ENCODE assay signal across 17 cellular contexts in the genomic region with DNA sequence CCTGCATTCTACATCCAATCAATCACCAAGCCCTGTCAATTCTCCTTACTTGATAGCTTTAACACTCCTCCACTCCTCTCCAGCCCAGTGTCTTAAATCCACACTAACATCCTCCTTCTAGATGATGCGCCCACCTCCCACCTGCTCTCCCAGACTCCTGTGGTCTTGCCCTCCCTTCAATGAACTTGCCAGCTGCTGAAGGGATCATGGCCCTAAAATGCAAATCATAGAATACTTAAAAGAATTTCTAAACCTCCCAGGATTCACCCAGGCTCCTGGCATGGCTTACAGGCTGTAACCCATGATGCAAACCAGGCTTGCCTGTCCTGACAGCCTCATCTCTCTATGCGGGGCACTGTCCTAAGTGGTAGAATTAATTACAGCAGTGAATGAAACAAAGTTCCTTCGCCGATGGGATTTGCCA. TPM values are rescaled to one million over a fixed set of nuclear protein-coding genes. Genes with fewer than 3 reads are reported as not detected.
DNase-seq lines count a peak whose midpoint lies in the region; ATAC-seq, FAIRE-seq and TF ChIP-seq lines count a peak whose summit lies in the region.
"Had no signal": no experiment of that assay in that cellular context is flagged by ENCODE, and none has a peak within 500 bp of the region (broad histone marks: within the 10 kb centered on the region; RNA-seq: fewer than 3 reads in every experiment).

No MANE protein-coding gene starts in this region.

- H3K9me3 ChIP-seq in keratinocyte (ENCODE audit: control insufficient read depth, low read depth, low read length) (no peaks in the 10 kb centered on the region), stomach (no peaks in the 10 kb centered on the region)
- H3K9me3 ChIP-seq: right atrium auricular region had no signal

- H3K36me3 Mint-ChIP-seq in IgD-negative memory B cell: peaks cover 2% of the 10 kb centered on the region
- H3K36me3 Mint-ChIP-seq: activated naive CD8-positive, alpha-beta T cell treated with anti-CD3 and anti-CD28 coated beads, Interleukin-2, amount 10 ng/mL, durations not matched to agents 7 days and 5 days; CD8-positive, alpha-beta T cell had no signal

- H3K27me3 ChIP-seq in keratinocyte (ENCODE audit: control insufficient read depth, extremely low read depth, insufficient read depth, low read length) (no peaks in the 10 kb centered on the region), stomach (no peaks in the 10 kb centered on the region)
- H3K27me3 ChIP-seq: right atrium auricular region had no signal

- peak overlapping the region; percentile 21 for H2AFZ ChIP-seq in keratinocyte (ENCODE audit: control insufficient read depth, low read length)

- TF ChIP-seq POLR2A in stomach (IDR thresholded peaks at IDR 0.05): no peak

- H3K4me3 ChIP-seq in keratinocyte (ENCODE audit: control insufficient read depth in 2 of 3, extremely low read depth in 1 of 3, insufficient read depth in 2 of 3, low read depth in 1 of 3, low read length in 3 of 3) (no peak overlapping the region), stomach (no peak overlapping the region)
- H3K4me3 ChIP-seq: right atrium auricular region had no signal

- WGBS in stomach, 5 donors: 88 to 98% (median 94%) methylated on average over 4 of the region's 4 CpGs

- H3K36me3 ChIP-seq in keratinocyte (ENCODE audit: control insufficient read depth in 2 of 2, extremely low read depth in 1 of 2, insufficient read depth in 2 of 2, low read length in 2 of 2): no peaks in the 10 kb centered on the region
- H3K36me3 ChIP-seq in stomach: no peaks in the 10 kb centered on the region
- H3K36me3 ChIP-seq: right atrium auricular region had no signal

- H3K4me3 Mint-ChIP-seq in IgD-negative memory B cell: peak overlapping the region in 3 of 4 donors; percentile 61 to 73 (median 64)
- H3K4me3 Mint-ChIP-seq: activated naive CD8-positive, alpha-beta T cell treated with anti-CD3 and anti-CD28 coated beads, Interleukin-2, amount 10 ng/mL, durations not matched to agents 7 days and 5 days; CD8-positive, alpha-beta T cell; central memory CD8-positive, alpha-beta T cell had no signal

- dilution Hi-C loops in keratinocyte (cut with MboI; ENCODE audit: extremely low pct_ligation_motif_present, low sequenced_read_pairs): no loop called here

- H3K9ac ChIP-seq in keratinocyte (ENCODE audit: control insufficient read depth, extremely low read depth, insufficient read depth, low read length): peak overlapping the region; percentile 40

- intact Hi-C loops in stomach (cut with DNase I; ENCODE audit: low total_unique reads): loop anchor here (10.0 kb wide), 1 partner anchor 46 kb away; the partner anchor contains the start of gene SYPL1

- TF ChIP-seq CTCF in keratinocyte (optimal IDR thresholded peaks at IDR 0.05 in 1 of 3, IDR thresholded peaks at IDR 0.05 in 1 of 3, conservative IDR thresholded peaks at IDR 0.05 in 1 of 3; ENCODE audit: extremely low read depth in 1 of 3, insufficient read depth in 2 of 3, low read length in 3 of 3) (no peak), stomach (IDR thresholded peaks at IDR 0.05) (no peak)

- TF ChIP-seq EP300 in stomach (IDR thresholded peaks at IDR 0.05): no peak

- H3K9me1 ChIP-seq in keratinocyte (ENCODE audit: control insufficient read depth, extremely low read depth, insufficient read depth, low read length): no peaks in the 10 kb centered on the region

- FAIRE-seq in keratinocyte (lab: Jason Lieb, UNC): no peak
- FAIRE-seq: H1, kidney had no signal

- H3K27ac ChIP-seq in keratinocyte (ENCODE audit: control insufficient read depth, insufficient read depth, low read length): peak overlapping the region; percentile 87
- H3K27ac ChIP-seq in stomach: peak overlapping the region in 3 of 5 donors; percentile 76 to 84 (median 79)

- no peaks in the 10 kb centered on the region for H3K9me3 Mint-ChIP-seq in IgD-negative memory B cell
- H3K9me3 Mint-ChIP-seq: activated naive CD8-positive, alpha-beta T cell treated with anti-CD3 and anti-CD28 coated beads, Interleukin-2, amount 10 ng/mL, durations not matched to agents 7 days and 5 days; CD8-positive, alpha-beta T cell; central memory CD8-positive, alpha-beta T cell had no signal

- in situ Hi-C loops in ACHN (cut with HindIII; ENCODE audit: low pct_ligation_motif_present, low pct_unique_long_range_greater_than_20kb, low sequenced_read_pairs): loop anchor here (25.0 kb wide), 1 partner anchor 94 kb away; no protein-coding TSS in a partner anchor

- H3K4me1 ChIP-seq in keratinocyte (ENCODE audit: control insufficient read depth, extremely low read depth, insufficient read depth, low read length): peaks cover 83% of the 10 kb centered on the region
- peaks cover 60 to 87% (median 71%) of the 10 kb centered on the region in 4 donors for H3K4me1 ChIP-seq in stomach

- ATAC-seq in SK-N-SH treated with all-trans-retinoic acid at 6 μM for 48 hours: peak; percentile 52
- no peak for ATAC-seq in HG03139 (IDR thresholded peaks at IDR 0.05; ENCODE audit: unreplicated experiment)
- no peak for ATAC-seq in HG03025 (IDR thresholded peaks at IDR 0.05; ENCODE audit: low FRiP score, unreplicated experiment)
- ATAC-seq: CD8-positive, alpha-beta T cell had no signal

- peak overlapping the region; percentile 31 for H3K4me2 ChIP-seq in keratinocyte (ENCODE audit: control insufficient read depth, extremely low read depth, insufficient read depth, low read depth, low read length)

- H3K27me3 Mint-ChIP-seq in IgD-negative memory B cell: no peaks in the 10 kb centered on the region
- H3K27me3 Mint-ChIP-seq: activated naive CD8-positive, alpha-beta T cell treated with anti-CD3 and anti-CD28 coated beads, Interleukin-2, amount 10 ng/mL, durations not matched to agents 7 days and 5 days; central memory CD8-positive, alpha-beta T cell had no signal

- DNase-seq in keratinocyte (ENCODE audit: low read depth, low spot score): no peak
- no peak for DNase-seq in stomach
- no peak for DNase-seq in NCI-H1092 (lab: John Stamatoyannopoulos, UW)
- no peak for DNase-seq in ACHN
- DNase-seq: activated naive CD8-positive, alpha-beta T cell treated with anti-CD3 and anti-CD28 coated beads, Interleukin-2, amount 10 ng/mL, durations not matched to agents 7 days and 5 days; kidney; NCI-H2029 treated with DMSO at 0.1 percent for 48 hours; stimulated activated CD4-positive, alpha-beta T cell treated with anti-CD3 and anti-CD28 coated beads, Interleukin-4, amount 100 ng/mL, for 4 hours; stimulated activated naive CD4-positive, alpha-beta T cell had no signal

- no peaks in the 10 kb centered on the region for H3K79me2 ChIP-seq in keratinocyte (ENCODE audit: control insufficient read depth, insufficient read depth, low read length)

- H3K27ac Mint-ChIP-seq in IgD-negative memory B cell: peak overlapping the region in 1 of 3 donors; percentile 91

- no peaks in the 10 kb centered on the region for H4K20me1 ChIP-seq in keratinocyte (ENCODE audit: control insufficient read depth, extremely low read depth, insufficient read depth, low read length)

- H3K4me1 Mint-ChIP-seq in IgD-negative memory B cell: peaks cover 64 to 67% (median 65%) of the 10 kb centered on the region in 3 donors

TF ChIP-seq in SK-N-SH treated with all-trans-retinoic acid at 6 μM for 48 hours, 23 proteins besides CTCF, POLR2A, EP300 and RAD21 (continues in another document):
- TF ChIP-seq ISL1 (CRISPR knock-in tag; IDR thresholded peaks at IDR 0.05) (peak; percentile 75), ARNTL (CRISPR knock-in tag; IDR thresholded peaks at IDR 0.05; ENCODE audit: borderline replicate concordance, low read depth) (no peak), TOX (CRISPR knock-in tag; IDR thresholded peaks at IDR 0.05; ENCODE audit: borderline replicate concordance) (no peak), TCF4 (CRISPR knock-in tag; IDR thresholded peaks at IDR 0.05; ENCODE audit: borderline replicate concordance) (peak; percentile 65; the same call in 1 of the 2 replicates), ESRRG (CRISPR knock-in tag; IDR thresholded peaks at IDR 0.05) (no peak)
- TF ChIP-seq, protein P1, sequence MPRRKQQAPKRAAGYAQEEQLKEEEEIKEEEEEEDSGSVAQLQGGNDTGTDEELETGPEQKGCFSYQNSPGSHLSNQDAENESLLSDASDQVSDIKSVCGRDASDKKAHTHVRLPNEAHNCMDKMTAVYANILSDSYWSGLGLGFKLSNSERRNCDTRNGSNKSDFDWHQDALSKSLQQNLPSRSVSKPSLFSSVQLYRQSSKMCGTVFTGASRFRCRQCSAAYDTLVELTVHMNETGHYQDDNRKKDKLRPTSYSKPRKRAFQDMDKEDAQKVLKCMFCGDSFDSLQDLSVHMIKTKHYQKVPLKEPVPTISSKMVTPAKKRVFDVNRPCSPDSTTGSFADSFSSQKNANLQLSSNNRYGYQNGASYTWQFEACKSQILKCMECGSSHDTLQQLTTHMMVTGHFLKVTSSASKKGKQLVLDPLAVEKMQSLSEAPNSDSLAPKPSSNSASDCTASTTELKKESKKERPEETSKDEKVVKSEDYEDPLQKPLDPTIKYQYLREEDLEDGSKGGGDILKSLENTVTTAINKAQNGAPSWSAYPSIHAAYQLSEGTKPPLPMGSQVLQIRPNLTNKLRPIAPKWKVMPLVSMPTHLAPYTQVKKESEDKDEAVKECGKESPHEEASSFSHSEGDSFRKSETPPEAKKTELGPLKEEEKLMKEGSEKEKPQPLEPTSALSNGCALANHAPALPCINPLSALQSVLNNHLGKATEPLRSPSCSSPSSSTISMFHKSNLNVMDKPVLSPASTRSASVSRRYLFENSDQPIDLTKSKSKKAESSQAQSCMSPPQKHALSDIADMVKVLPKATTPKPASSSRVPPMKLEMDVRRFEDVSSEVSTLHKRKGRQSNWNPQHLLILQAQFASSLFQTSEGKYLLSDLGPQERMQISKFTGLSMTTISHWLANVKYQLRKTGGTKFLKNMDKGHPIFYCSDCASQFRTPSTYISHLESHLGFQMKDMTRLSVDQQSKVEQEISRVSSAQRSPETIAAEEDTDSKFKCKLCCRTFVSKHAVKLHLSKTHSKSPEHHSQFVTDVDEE (CRISPR knock-in tag; IDR thresholded peaks at IDR 0.05): no peak

RNA-seq across cellular contexts. Expression of gene SYPL1, which starts 43.6 kb away (rescaled TPM):
- 200 TPM for polyA plus RNA-seq in IgD-negative memory B cell
- polyA plus RNA-seq in keratinocyte: 152 to 254 TPM (median 169 TPM) in 3 replicates
- 23.2 TPM for polyA plus RNA-seq in keratinocyte (2011; ENCODE audit: low read depth)
- polyA plus RNA-seq in keratinocyte (2011; cell fraction: cytosol; rRNA removed): 84.0 and 178 TPM in 2 replicates
- polyA plus RNA-seq in keratinocyte (2011; cell fraction: nucleus; rRNA removed): 192 and 248 TPM in 2 replicates
- 104 and 146 TPM in 2 replicates for polyA plus RNA-seq in keratinocyte (2012; ENCODE audit: low replicate concordance)
- 60.7 to 198 TPM (median 188 TPM) in 3 replicates for polyA minus RNA-seq in keratinocyte
- polyA minus RNA-seq in keratinocyte (2011; cell fraction: cytosol; rRNA and poly(A)+ RNA removed): 101 TPM
- 91.1 and 162 TPM in 2 replicates for polyA minus RNA-seq in keratinocyte (2011; cell fraction: nucleus; rRNA and poly(A)+ RNA removed)
- total RNA-seq in stomach: 100 to 1,000 TPM in 3 of 5 donors, 10 to 100 TPM in 1, 1 to 10 TPM in 1; 5.2 to 157 (median 103) TPM
- 10 to 100 TPM; 42.2 to 80.0 (median 49.9) TPM for polyA plus RNA-seq in stomach
